Comparison of ENCODE assay signal across 8 cellular contexts in genomic region chr19:11881151-11881800, GRCh38. TPM values are rescaled to one million over a fixed set of nuclear protein-coding genes. Genes with fewer than 3 reads are reported as not detected.
DNase-seq lines count a peak whose midpoint lies in the region; ATAC-seq and TF ChIP-seq lines count a peak whose summit lies in the region.

No MANE protein-coding gene starts in this region.

- H3K27ac ChIP-seq in DND-41 (ENCODE audit: low read length) (no peak overlapping the region), SK-N-SH (ENCODE audit: low read depth in 2 of 2, low read length in 1 of 2) (no peak overlapping the region)

- CTCF ChIA-PET in SK-N-SH (lab: Yijun Ruan, JAX), result interaction anchor here (1.1 to 3.3 kb wide), 13 partner anchors 39 to 452 kb away, joined by 3 to 19 read pairs (median 3); partner anchors contain the start of genes ZNF20, ZNF563, ZNF700 and ZNF878

- H3F3A ChIP-seq in Loucy (ENCODE audit: low read depth), result no peaks in the 10 kb centered on the region
- H3F3A ChIP-seq in SK-N-SH (replicated peaks; ENCODE audit: insufficient read depth), result no peaks in the 10 kb centered on the region

- TF ChIP-seq CTCF in DND-41 (IDR thresholded peaks at IDR 0.05; ENCODE audit: borderline replicate concordance, extremely low read depth, low read length, poor library complexity, severe bottlenecking), result peak; percentile 93
- TF ChIP-seq CTCF in Loucy (conservative IDR thresholded peaks at IDR 0.05; ENCODE audit: low read length), result peak; percentile 80
- peak; percentile 59 for TF ChIP-seq CTCF in SK-N-SH (IDR thresholded peaks at IDR 0.05)

- H3K36me3 ChIP-seq in DND-41 (ENCODE audit: insufficient read depth, low read length), result no peaks in the 10 kb centered on the region
- no peaks in the 10 kb centered on the region for H3K36me3 ChIP-seq in Loucy (ENCODE audit: insufficient read depth, low read length)
- no peaks in the 10 kb centered on the region for H3K36me3 ChIP-seq in SK-N-SH (replicated peaks in 1 of 2; ENCODE audit: control insufficient read depth in 1 of 2, insufficient read depth in 2 of 2, low read length in 1 of 2)

- 42% methylated on average over 9 of the region's 10 CpGs for WGBS in SK-N-SH (ENCODE audit: low lambda C conversion rate)

- H4K20me1 ChIP-seq in DND-41 (ENCODE audit: insufficient read depth, low read length) (no peaks in the 10 kb centered on the region), Loucy (ENCODE audit: insufficient read depth, low read length, poor library complexity, severe bottlenecking) (no peaks in the 10 kb centered on the region), SK-N-SH (ENCODE audit: insufficient read depth) (no peaks in the 10 kb centered on the region)

- H2AFZ ChIP-seq in DND-41 (ENCODE audit: low read depth, low read length) (no peak overlapping the region), Loucy (ENCODE audit: low read length) (peak overlapping the region; percentile 18; the same call in 1 of the 2 replicates), SK-N-SH (ENCODE audit: low read depth) (no peak overlapping the region)

- H3K4me2 ChIP-seq in DND-41 (ENCODE audit: insufficient read depth, low read length) (peak overlapping the region; percentile 32; the same call in 1 of the 2 replicates), Loucy (ENCODE audit: low read depth, low read length, poor library complexity, severe bottlenecking) (no peak overlapping the region), SK-N-SH (no peak overlapping the region)

- intact Hi-C loops in Right ventricle myocardium inferior (cut with DNase I), result loop anchor here (2.0 to 5.0 kb wide), 4 partner anchors 41 to 260 kb away; partner anchors contain the start of genes ZNF20 and ZNF491

- H3K27me3 ChIP-seq in DND-41 (ENCODE audit: insufficient read depth, low read length, poor library complexity) (no peaks in the 10 kb centered on the region), Loucy (ENCODE audit: insufficient read depth, low read length, poor library complexity, severe bottlenecking) (no peaks in the 10 kb centered on the region), SK-N-SH (ENCODE audit: insufficient read depth) (no peaks in the 10 kb centered on the region)

- DNase-seq in DND-41 (peak; percentile 75), SK-N-SH (peak; percentile 70), Right ventricle myocardium inferior (ENCODE audit: missing footprints) (no peak), putamen (ENCODE audit: low spot score) (peak; percentile 30)
- peak; percentile 53 for DNase-seq in activated naive CD4-positive, alpha-beta T cell treated with anti-CD3 and anti-CD28 coated beads, Interleukin-2, amount 50 U/mL, for 16 hours

- H3K4me1 ChIP-seq in DND-41 (ENCODE audit: insufficient read depth, low read length) (peaks cover 3% of the 10 kb centered on the region; the same call in 1 of the 2 replicates), Loucy (ENCODE audit: insufficient read depth, low read length, poor library complexity, severe bottlenecking) (no peaks in the 10 kb centered on the region), SK-N-SH (ENCODE audit: control insufficient read depth in 1 of 2, insufficient read depth in 2 of 2, low read depth in 1 of 2, low read length in 1 of 2) (no peaks in the 10 kb centered on the region)

- H3K9ac ChIP-seq in DND-41 (ENCODE audit: low read depth, low read length), result no peak overlapping the region
- no peak overlapping the region for H3K9ac ChIP-seq in Loucy (ENCODE audit: low read depth, low read length, poor library complexity, severe bottlenecking)
- no peak overlapping the region for H3K9ac ChIP-seq in SK-N-SH

- H3K4me3 ChIP-seq in DND-41 (ENCODE audit: low read depth in 1 of 2, low read length in 2 of 2), result no peak overlapping the region
- H3K4me3 ChIP-seq in Loucy (ENCODE audit: low read length, poor library complexity, severe bottlenecking), result no peak overlapping the region
- H3K4me3 ChIP-seq in SK-N-SH (ENCODE audit: low read depth in 2 of 2, low read length in 1 of 2), result no peak overlapping the region

- no peak for TF ChIP-seq EP300 in SK-N-SH (IDR thresholded peaks at IDR 0.05; ENCODE audit: borderline replicate concordance in 1 of 2, low read depth in 1 of 2, low read length in 1 of 2)

- no peaks in the 10 kb centered on the region for H3K9me2 ChIP-seq in Loucy (replicated peaks; ENCODE audit: low read depth, low read length)
- H3K9me2 ChIP-seq in SK-N-SH, result no peaks in the 10 kb centered on the region

- POLR2A ChIA-PET in SK-N-SH (lab: Yijun Ruan, JAX), result no interaction called here

- H3K9me3 ChIP-seq in DND-41 (ENCODE audit: insufficient read depth, low read length, severe bottlenecking) (no peaks in the 10 kb centered on the region), Loucy (ENCODE audit: insufficient read depth, low read depth, low read length) (no peaks in the 10 kb centered on the region), SK-N-SH (no peaks in the 10 kb centered on the region)

- ATAC-seq in DND-41 (ENCODE audit: insufficient read depth, low read depth), result peak; percentile 90
- ATAC-seq in Right ventricle myocardium inferior, result peak; percentile 67
- no peak for ATAC-seq in HG03521 (IDR thresholded peaks at IDR 0.05; ENCODE audit: unreplicated experiment)
- ATAC-seq in HG03460 (IDR thresholded peaks at IDR 0.05; ENCODE audit: unreplicated experiment), result no peak

- no peaks in the 10 kb centered on the region for H3K79me2 ChIP-seq in DND-41 (ENCODE audit: insufficient read depth, low read length)
- H3K79me2 ChIP-seq in Loucy (ENCODE audit: insufficient read depth, low read length), result no peaks in the 10 kb centered on the region
- H3K79me2 ChIP-seq in SK-N-SH (ENCODE audit: insufficient read depth), result no peaks in the 10 kb centered on the region

- peak; percentile 83 for TF ChIP-seq RAD21 in SK-N-SH (IDR thresholded peaks at IDR 0.05; ENCODE audit: low read length)

TF ChIP-seq in SK-N-SH, 30 proteins besides CTCF, POLR2A, EP300 and RAD21:
- no peak for TF ChIP-seq REST (IDR thresholded peaks at IDR 0.05; ENCODE audit: low read depth, low read length)
- TF ChIP-seq PBX3 (IDR thresholded peaks at IDR 0.05), result no peak
- TF ChIP-seq SIN3A (IDR thresholded peaks at IDR 0.05; ENCODE audit: borderline replicate concordance, low read depth, low read length), result no peak
- no peak for TF ChIP-seq RXRA (IDR thresholded peaks at IDR 0.05; ENCODE audit: borderline replicate concordance, low read depth)
- TF ChIP-seq NFIC (IDR thresholded peaks at IDR 0.05; ENCODE audit: borderline replicate concordance), result no peak
- TF ChIP-seq, protein P1, sequence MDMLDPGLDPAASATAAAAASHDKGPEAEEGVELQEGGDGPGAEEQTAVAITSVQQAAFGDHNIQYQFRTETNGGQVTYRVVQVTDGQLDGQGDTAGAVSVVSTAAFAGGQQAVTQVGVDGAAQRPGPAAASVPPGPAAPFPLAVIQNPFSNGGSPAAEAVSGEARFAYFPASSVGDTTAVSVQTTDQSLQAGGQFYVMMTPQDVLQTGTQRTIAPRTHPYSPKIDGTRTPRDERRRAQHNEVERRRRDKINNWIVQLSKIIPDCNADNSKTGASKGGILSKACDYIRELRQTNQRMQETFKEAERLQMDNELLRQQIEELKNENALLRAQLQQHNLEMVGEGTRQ (IDR thresholded peaks at IDR 0.05; ENCODE audit: borderline replicate concordance, low read depth, low read length), result no peak
- peak; percentile 55 for TF ChIP-seq SMC3 (IDR thresholded peaks at IDR 0.05; ENCODE audit: low read depth, low read length)
TF ChIP-seq in SK-N-SH: peak in this region for 1.

RNA-seq across cellular contexts. Expression of gene ZNF69, which starts 6.3 kb away (rescaled TPM):
- polyA plus RNA-seq in SK-N-SH (2012; rRNA removed), result 0.58 and 0.65 TPM in 2 replicates
- 0.72 and 0.77 TPM in 2 replicates for polyA plus RNA-seq in SK-N-SH (2012; cell fraction: cytosol; rRNA removed)
- 1.3 and 1.6 TPM in 2 replicates for polyA plus RNA-seq in SK-N-SH (2012; cell fraction: nucleus; rRNA removed)
- total RNA-seq in Right ventricle myocardium inferior, result 3.6 TPM

RNA-seq across cellular contexts. Expression of gene ZNF439, which starts 32.8 kb away (rescaled TPM):
- 1.7 and 2.1 TPM in 2 replicates for polyA plus RNA-seq in SK-N-SH (2012; rRNA removed)
- polyA plus RNA-seq in SK-N-SH (2012; cell fraction: cytosol; rRNA removed), result 1.6 and 1.7 TPM in 2 replicates
- 5.2 and 7.9 TPM in 2 replicates for polyA plus RNA-seq in SK-N-SH (2012; cell fraction: nucleus; rRNA removed)
- total RNA-seq in Right ventricle myocardium inferior, result 3.4 TPM

RNA-seq across cellular contexts. Expression of gene ZNF700, which starts 43.6 kb away (rescaled TPM):
- polyA plus RNA-seq in SK-N-SH (2012; rRNA removed), result 3.5 and 4.4 TPM in 2 replicates
- polyA plus RNA-seq in SK-N-SH (2012; cell fraction: cytosol; rRNA removed), result 2.7 and 3.0 TPM in 2 replicates
- polyA plus RNA-seq in SK-N-SH (2012; cell fraction: nucleus; rRNA removed), result 17.6 and 24.2 TPM in 2 replicates
- total RNA-seq in Right ventricle myocardium inferior, result 4.1 TPM

Comparison
In these comparisons a context has a peak if more than half of its experiments do, and no peak if none do; other contexts are left out.
1. ATAC-seq: peak in DND-41 (single experiment) and Right ventricle myocardium inferior (single experiment); none in HG03521 (single experiment) and HG03460 (single experiment).
2. Peak in every context shown above with its lines, with median percentiles within 50 percentile points of each other: CTCF ChIP-seq.